In the genomic region with DNA sequence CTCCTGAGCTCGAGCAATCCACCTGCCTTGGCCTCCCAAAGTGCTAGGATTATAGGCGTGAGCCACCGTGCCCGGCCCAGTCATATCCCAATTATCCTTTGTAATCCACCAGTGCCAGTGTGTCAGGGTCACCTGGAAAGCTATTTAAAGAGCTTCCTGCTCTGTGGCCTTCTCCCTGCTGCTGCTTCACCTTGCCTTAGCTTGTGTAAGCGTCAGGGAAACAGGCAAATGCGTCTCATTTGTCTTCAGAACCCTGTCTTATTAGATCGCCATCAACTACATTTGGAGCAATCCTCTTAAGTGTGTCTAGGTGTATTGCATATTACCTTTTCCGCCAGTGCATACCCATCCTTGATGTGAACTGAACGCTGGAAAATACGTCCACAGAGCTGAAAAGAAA, we compare ENCODE assay signal across 18 cellular contexts. TPM values are rescaled to one million over a fixed set of nuclear protein-coding genes. Genes with fewer than 3 reads are reported as not detected.
DNase-seq lines count a peak whose midpoint lies in the region; ATAC-seq and TF ChIP-seq lines count a peak whose summit lies in the region.
"Had no signal": no experiment of that assay in that cellular context is flagged by ENCODE, and none has a peak within 500 bp of the region (broad histone marks: within the 10 kb centered on the region; RNA-seq: fewer than 3 reads in every experiment).

No MANE protein-coding gene starts in this region.

- H3K4me3 Mint-ChIP-seq in WTC11 (no peak overlapping the region), glutamatergic neuron (ENCODE audit: unreplicated experiment) (peak overlapping the region; percentile 77)
- H3K4me3 Mint-ChIP-seq: CD14-positive monocyte, GM23338, HFFc6 had no signal

- in situ Hi-C loops in G401 (cut with HindIII; ENCODE audit: low sequenced_read_pairs), result no loop called here

- H3K9me3 Mint-ChIP-seq in WTC11 (peaks cover 9% of the 10 kb centered on the region), glutamatergic neuron (ENCODE audit: unreplicated experiment) (peaks cover 16% of the 10 kb centered on the region)

- POLR2A ChIA-PET in WTC11 (lab: Charles Lee), result no interaction called here

- DNase-seq in DMS153 treated with DMSO at 0.1 percent for 48 hours (lab: John Stamatoyannopoulos, UW; ENCODE audit: unreplicated experiment) (peak; percentile 41), DMS153 (lab: John Stamatoyannopoulos, UW) (no peak), G401 (ENCODE audit: low spot score) (peak; percentile 81), WTC11 (ENCODE audit: low spot score) (no peak), glutamatergic neuron (no peak), A172 (ENCODE audit: low spot score) (no peak)
- DNase-seq in activated naive CD4-positive, alpha-beta T cell treated with anti-CD3 and anti-CD28 coated beads, Interleukin-2, amount 50 U/mL, for 16 hours, result no peak
- DNase-seq: CD4-positive, alpha-beta memory T cell; DMS53; DND-41; EL; H7; HFFc6; IMR-90 had no signal

- peaks cover 3% of the 10 kb centered on the region for H3K36me3 Mint-ChIP-seq in WTC11
- H3K36me3 Mint-ChIP-seq in glutamatergic neuron (ENCODE audit: unreplicated experiment), result no peaks in the 10 kb centered on the region
- H3K36me3 Mint-ChIP-seq: CD14-positive monocyte had no signal

- no peak for ATAC-seq in WTC11
- no peak for ATAC-seq in HG02973 (IDR thresholded peaks at IDR 0.05; ENCODE audit: unreplicated experiment)
- ATAC-seq: GM23338, HCT116 had no signal

- H3K27me3 Mint-ChIP-seq in WTC11 (ENCODE audit: low read depth), result no peaks in the 10 kb centered on the region
- H3K27me3 Mint-ChIP-seq in glutamatergic neuron (ENCODE audit: unreplicated experiment), result peaks cover 14% of the 10 kb centered on the region

- TF ChIP-seq CTCF in WTC11 (IDR thresholded peaks at IDR 0.05) (no peak), glutamatergic neuron (IDR thresholded peaks at IDR 0.05; ENCODE audit: partially characterized antibody, unreplicated experiment) (no peak)

- H3K4me1 Mint-ChIP-seq in WTC11 (peaks cover 51% of the 10 kb centered on the region), glutamatergic neuron (ENCODE audit: low read depth, unreplicated experiment) (peaks cover 62% of the 10 kb centered on the region)

- 0 out of 2 replicates have a peak overlapping the region, but pooled peaks have one; percentile 50 for H3K27ac Mint-ChIP-seq in WTC11
- H3K27ac Mint-ChIP-seq in glutamatergic neuron (ENCODE audit: unreplicated experiment), result peak overlapping the region; percentile 81
- H3K27ac Mint-ChIP-seq: CD14-positive monocyte, GM23338, HFFc6 had no signal

- CTCF ChIA-PET in WTC11 (lab: Charles Lee), result no interaction called here

TF ChIP-seq in WTC11, 78 proteins besides CTCF, POLR2A, EP300 and RAD21 (continues in another document):
- TF ChIP-seq, protein P1, sequence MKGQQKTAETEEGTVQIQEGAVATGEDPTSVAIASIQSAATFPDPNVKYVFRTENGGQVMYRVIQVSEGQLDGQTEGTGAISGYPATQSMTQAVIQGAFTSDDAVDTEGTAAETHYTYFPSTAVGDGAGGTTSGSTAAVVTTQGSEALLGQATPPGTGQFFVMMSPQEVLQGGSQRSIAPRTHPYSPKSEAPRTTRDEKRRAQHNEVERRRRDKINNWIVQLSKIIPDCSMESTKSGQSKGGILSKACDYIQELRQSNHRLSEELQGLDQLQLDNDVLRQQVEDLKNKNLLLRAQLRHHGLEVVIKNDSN (CRISPR knock-in tag; IDR thresholded peaks at IDR 0.05), result no peak
- TF ChIP-seq, protein P2, sequence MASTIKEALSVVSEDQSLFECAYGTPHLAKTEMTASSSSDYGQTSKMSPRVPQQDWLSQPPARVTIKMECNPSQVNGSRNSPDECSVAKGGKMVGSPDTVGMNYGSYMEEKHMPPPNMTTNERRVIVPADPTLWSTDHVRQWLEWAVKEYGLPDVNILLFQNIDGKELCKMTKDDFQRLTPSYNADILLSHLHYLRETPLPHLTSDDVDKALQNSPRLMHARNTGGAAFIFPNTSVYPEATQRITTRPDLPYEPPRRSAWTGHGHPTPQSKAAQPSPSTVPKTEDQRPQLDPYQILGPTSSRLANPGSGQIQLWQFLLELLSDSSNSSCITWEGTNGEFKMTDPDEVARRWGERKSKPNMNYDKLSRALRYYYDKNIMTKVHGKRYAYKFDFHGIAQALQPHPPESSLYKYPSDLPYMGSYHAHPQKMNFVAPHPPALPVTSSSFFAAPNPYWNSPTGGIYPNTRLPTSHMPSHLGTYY (CRISPR knock-in tag; IDR thresholded peaks at IDR 0.05), result no peak
- TF ChIP-seq, protein P3, sequence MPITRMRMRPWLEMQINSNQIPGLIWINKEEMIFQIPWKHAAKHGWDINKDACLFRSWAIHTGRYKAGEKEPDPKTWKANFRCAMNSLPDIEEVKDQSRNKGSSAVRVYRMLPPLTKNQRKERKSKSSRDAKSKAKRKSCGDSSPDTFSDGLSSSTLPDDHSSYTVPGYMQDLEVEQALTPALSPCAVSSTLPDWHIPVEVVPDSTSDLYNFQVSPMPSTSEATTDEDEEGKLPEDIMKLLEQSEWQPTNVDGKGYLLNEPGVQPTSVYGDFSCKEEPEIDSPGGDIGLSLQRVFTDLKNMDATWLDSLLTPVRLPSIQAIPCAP (CRISPR knock-in tag; IDR thresholded peaks at IDR 0.05), result no peak
- TF ChIP-seq, protein P4, sequence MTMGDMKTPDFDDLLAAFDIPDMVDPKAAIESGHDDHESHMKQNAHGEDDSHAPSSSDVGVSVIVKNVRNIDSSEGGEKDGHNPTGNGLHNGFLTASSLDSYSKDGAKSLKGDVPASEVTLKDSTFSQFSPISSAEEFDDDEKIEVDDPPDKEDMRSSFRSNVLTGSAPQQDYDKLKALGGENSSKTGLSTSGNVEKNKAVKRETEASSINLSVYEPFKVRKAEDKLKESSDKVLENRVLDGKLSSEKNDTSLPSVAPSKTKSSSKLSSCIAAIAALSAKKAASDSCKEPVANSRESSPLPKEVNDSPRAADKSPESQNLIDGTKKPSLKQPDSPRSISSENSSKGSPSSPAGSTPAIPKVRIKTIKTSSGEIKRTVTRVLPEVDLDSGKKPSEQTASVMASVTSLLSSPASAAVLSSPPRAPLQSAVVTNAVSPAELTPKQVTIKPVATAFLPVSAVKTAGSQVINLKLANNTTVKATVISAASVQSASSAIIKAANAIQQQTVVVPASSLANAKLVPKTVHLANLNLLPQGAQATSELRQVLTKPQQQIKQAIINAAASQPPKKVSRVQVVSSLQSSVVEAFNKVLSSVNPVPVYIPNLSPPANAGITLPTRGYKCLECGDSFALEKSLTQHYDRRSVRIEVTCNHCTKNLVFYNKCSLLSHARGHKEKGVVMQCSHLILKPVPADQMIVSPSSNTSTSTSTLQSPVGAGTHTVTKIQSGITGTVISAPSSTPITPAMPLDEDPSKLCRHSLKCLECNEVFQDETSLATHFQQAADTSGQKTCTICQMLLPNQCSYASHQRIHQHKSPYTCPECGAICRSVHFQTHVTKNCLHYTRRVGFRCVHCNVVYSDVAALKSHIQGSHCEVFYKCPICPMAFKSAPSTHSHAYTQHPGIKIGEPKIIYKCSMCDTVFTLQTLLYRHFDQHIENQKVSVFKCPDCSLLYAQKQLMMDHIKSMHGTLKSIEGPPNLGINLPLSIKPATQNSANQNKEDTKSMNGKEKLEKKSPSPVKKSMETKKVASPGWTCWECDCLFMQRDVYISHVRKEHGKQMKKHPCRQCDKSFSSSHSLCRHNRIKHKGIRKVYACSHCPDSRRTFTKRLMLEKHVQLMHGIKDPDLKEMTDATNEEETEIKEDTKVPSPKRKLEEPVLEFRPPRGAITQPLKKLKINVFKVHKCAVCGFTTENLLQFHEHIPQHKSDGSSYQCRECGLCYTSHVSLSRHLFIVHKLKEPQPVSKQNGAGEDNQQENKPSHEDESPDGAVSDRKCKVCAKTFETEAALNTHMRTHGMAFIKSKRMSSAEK (CRISPR knock-in tag; IDR thresholded peaks at IDR 0.05; ENCODE audit: borderline replicate concordance), result no peak
- TF ChIP-seq ZNF423 (CRISPR knock-in tag; IDR thresholded peaks at IDR 0.05) (no peak), SOX15 (CRISPR knock-in tag; IDR thresholded peaks at IDR 0.05) (no peak)
- TF ChIP-seq, protein P5, sequence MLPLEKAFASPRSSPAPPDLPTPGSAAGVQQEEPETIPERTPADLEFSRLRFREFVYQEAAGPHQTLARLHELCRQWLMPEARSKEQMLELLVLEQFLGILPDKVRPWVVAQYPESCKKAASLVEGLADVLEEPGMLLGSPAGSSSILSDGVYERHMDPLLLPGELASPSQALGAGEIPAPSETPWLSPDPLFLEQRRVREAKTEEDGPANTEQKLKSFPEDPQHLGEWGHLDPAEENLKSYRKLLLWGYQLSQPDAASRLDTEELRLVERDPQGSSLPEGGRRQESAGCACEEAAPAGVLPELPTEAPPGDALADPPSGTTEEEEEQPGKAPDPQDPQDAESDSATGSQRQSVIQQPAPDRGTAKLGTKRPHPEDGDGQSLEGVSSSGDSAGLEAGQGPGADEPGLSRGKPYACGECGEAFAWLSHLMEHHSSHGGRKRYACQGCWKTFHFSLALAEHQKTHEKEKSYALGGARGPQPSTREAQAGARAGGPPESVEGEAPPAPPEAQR (CRISPR knock-in tag; IDR thresholded peaks at IDR 0.05), result no peak

RNA-seq across cellular contexts. Expression of a gene that starts 10.2 kb away (rescaled TPM):
- 9.3 and 10.7 TPM in 2 replicates for total RNA-seq in G401 (2014; rRNA removed; shearing (Covaris generic))
- total RNA-seq in WTC11 (2021), result 58.0 to 73.5 TPM (median 60.6 TPM) in 3 replicates
- 673 TPM for total RNA-seq in glutamatergic neuron (ENCODE audit: unreplicated experiment)
- 14.6 and 22.9 TPM in 2 replicates for total RNA-seq in A172 (2014; rRNA removed; shearing (Covaris generic))

Comparison
In these comparisons a context has a peak if more than half of its experiments do, and no peak if none do; other contexts are left out.
1. DNase-seq: peak in DMS153 treated with DMSO at 0.1 percent for 48 hours (single experiment) and G401 (single experiment); none in DMS153 (single experiment), WTC11 (single experiment), glutamatergic neuron (single experiment), activated naive CD4-positive, alpha-beta T cell treated with anti-CD3 and anti-CD28 coated beads, Interleukin-2, amount 50 U/mL, for 16 hours (single experiment) and A172 (single experiment).